ENCODE assay signal across 1 cellular context in the genomic region with DNA sequence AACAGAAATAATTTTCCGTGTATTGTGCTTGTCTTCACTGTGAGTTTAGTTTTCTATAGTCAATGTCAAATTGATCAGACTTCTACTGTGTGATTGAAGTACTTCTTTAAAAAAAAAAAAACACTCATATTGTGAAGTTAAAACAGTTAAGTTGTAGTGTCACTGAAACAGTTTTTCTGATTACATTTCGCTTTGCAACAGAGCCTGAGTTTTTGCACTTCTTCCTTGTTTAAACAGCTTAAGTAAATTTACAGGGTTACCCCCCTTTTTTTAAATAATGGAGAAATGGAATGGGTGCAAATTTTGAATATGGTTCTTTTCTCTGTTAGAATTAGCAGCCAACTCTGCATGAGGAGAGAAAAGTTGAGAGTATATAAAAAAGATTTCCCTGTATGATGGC.
TF ChIP-seq lines count a peak whose summit lies in the region.

No MANE protein-coding gene starts in this region.

TF ChIP-seq in HepG2, 621 proteins besides CTCF, POLR2A, EP300 and RAD21 (continued from another document):
- TF ChIP-seq, protein P1, sequence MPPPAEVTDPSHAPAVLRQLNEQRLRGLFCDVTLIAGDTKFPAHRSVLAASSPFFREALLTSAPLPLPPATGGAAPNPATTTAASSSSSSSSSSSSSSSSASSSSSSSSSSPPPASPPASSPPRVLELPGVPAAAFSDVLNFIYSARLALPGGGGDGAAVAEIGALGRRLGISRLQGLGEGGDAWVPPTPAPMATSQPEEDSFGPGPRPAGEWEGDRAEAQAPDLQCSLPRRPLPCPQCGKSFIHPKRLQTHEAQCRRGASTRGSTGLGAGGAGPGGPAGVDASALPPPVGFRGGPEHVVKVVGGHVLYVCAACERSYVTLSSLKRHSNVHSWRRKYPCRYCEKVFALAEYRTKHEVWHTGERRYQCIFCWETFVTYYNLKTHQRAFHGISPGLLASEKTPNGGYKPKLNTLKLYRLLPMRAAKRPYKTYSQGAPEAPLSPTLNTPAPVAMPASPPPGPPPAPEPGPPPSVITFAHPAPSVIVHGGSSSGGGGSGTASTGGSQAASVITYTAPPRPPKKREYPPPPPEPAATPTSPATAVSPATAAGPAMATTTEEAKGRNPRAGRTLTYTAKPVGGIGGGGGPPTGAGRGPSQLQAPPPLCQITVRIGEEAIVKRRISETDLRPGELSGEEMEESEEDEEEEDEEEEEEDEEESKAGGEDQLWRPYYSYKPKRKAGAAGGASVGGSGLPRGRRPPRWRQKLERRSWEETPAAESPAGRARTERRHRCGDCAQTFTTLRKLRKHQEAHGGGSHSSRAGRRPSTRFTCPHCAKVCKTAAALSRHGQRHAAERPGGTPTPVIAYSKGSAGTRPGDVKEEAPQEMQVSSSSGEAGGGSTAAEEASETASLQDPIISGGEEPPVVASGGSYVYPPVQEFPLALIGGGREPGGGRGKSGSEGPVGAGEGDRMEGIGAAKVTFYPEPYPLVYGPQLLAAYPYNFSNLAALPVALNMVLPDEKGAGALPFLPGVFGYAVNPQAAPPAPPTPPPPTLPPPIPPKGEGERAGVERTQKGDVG (CRISPR knock-in tag; IDR thresholded peaks at IDR 0.05; ENCODE audit: borderline replicate concordance) = no peak
- TF ChIP-seq PRMT3 (CRISPR knock-in tag; IDR thresholded peaks at IDR 0.05; ENCODE audit: borderline replicate concordance, low read depth) (no peak), RCOR2 (CRISPR knock-in tag; IDR thresholded peaks at IDR 0.05) (0 out of 2 replicates have a peak, but pooled peaks have one; percentile 51), PAF1 (CRISPR knock-in tag; IDR thresholded peaks at IDR 0.05) (no peak), SNAPC4 (CRISPR knock-in tag; IDR thresholded peaks at IDR 0.05) (no peak), SIX1 (CRISPR knock-in tag; IDR thresholded peaks at IDR 0.05; ENCODE audit: borderline replicate concordance) (peak; percentile 46; the same call in 1 of the 2 replicates), HOXD1 (CRISPR knock-in tag; IDR thresholded peaks at IDR 0.05) (no peak), ZFX (CRISPR knock-in tag; IDR thresholded peaks at IDR 0.05; ENCODE audit: low read depth) (no peak), SMAD3 (CRISPR knock-in tag; IDR thresholded peaks at IDR 0.05) (peak; percentile 17; the same call in 1 of the 2 replicates), RFX1 (IDR thresholded peaks at IDR 0.05) (no peak), RARA (CRISPR knock-in tag; IDR thresholded peaks at IDR 0.05) (peak; percentile 53), HOMEZ (CRISPR knock-in tag; IDR thresholded peaks at IDR 0.05; ENCODE audit: low read depth) (no peak), CEBPG (CRISPR knock-in tag; IDR thresholded peaks at IDR 0.05) (0 out of 2 replicates have a peak, but pooled peaks have one; percentile 44), HDAC1 (CRISPR knock-in tag; IDR thresholded peaks at IDR 0.05) (peak; percentile 35; the same call in 1 of the 2 replicates)
- TF ChIP-seq, protein P2, sequence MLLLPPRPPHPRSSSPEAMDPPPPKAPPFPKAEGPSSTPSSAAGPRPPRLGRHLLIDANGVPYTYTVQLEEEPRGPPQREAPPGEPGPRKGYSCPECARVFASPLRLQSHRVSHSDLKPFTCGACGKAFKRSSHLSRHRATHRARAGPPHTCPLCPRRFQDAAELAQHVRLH (CRISPR knock-in tag; IDR thresholded peaks at IDR 0.05; ENCODE audit: borderline replicate concordance, low read depth) = no peak
- TF ChIP-seq, protein P3, sequence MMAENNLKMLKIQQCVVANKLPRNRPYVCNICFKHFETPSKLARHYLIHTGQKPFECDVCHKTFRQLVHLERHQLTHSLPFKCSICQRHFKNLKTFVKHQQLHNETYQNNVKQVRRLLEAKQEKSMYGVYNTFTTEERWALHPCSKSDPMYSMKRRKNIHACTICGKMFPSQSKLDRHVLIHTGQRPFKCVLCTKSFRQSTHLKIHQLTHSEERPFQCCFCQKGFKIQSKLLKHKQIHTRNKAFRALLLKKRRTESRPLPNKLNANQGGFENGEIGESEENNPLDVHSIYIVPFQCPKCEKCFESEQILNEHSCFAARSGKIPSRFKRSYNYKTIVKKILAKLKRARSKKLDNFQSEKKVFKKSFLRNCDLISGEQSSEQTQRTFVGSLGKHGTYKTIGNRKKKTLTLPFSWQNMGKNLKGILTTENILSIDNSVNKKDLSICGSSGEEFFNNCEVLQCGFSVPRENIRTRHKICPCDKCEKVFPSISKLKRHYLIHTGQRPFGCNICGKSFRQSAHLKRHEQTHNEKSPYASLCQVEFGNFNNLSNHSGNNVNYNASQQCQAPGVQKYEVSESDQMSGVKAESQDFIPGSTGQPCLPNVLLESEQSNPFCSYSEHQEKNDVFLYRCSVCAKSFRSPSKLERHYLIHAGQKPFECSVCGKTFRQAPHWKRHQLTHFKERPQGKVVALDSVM (CRISPR knock-in tag; IDR thresholded peaks at IDR 0.05) = no peak
